In the genomic region with DNA sequence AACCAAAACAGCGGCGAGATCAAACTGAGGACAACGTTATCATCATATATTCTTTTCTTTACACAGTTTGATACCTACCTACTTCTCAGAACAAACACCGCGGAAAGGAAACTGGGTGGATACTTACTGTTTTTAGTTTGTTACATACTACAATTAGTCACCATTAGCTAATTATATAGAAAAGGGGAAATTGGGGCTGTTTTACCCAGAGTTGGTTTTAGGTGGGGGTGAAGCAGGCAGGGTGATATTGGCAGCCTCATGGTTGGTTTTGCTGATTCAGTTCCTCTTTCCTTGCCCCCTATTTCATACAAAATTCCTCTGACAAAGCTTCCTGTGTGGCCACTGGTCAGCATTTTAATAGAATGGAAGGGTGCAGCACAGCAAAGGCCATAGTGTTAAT, we compare ENCODE assay signal across 10 cellular contexts.
DNase-seq lines count a peak whose midpoint lies in the region; ATAC-seq and TF ChIP-seq lines count a peak whose summit lies in the region.
"Had no signal": no experiment of that assay in that cellular context is flagged by ENCODE, and none has a peak within 500 bp of the region (broad histone marks: within the 10 kb centered on the region; RNA-seq: fewer than 3 reads in every experiment).

No MANE protein-coding gene starts in this region.

- ATAC-seq in heart left ventricle (no peak), left cardiac atrium (no peak), HG02943 (IDR thresholded peaks at IDR 0.05; ENCODE audit: low read depth, unreplicated experiment) (peak; percentile 59)

- H3K9ac ChIP-seq in OCI-LY1 (ENCODE audit: low read length), result no peak overlapping the region

- no peaks in the 10 kb centered on the region for H3K27me3 ChIP-seq in heart left ventricle
- no peaks in the 10 kb centered on the region for H3K27me3 ChIP-seq in OCI-LY1 (ENCODE audit: insufficient read depth, low read length)
- H3K27me3 ChIP-seq in thyroid gland, result no peaks in the 10 kb centered on the region
- no peaks in the 10 kb centered on the region for H3K27me3 ChIP-seq in suprapubic skin

- no peaks in the 10 kb centered on the region for H3K79me2 ChIP-seq in OCI-LY1 (ENCODE audit: insufficient read depth, low read length)

- TF ChIP-seq POLR2A in heart left ventricle (IDR thresholded peaks at IDR 0.05) (no peak), thyroid gland (IDR thresholded peaks at IDR 0.05) (no peak), suprapubic skin (IDR thresholded peaks at IDR 0.05) (no peak)

- TF ChIP-seq CTCF in heart left ventricle (IDR thresholded peaks at IDR 0.05), result no peak
- TF ChIP-seq CTCF in OCI-LY1 (IDR thresholded peaks at IDR 0.05; ENCODE audit: low read length), result no peak
- TF ChIP-seq CTCF in thyroid gland (IDR thresholded peaks at IDR 0.05), result no peak
- no peak for TF ChIP-seq CTCF in suprapubic skin (IDR thresholded peaks at IDR 0.05)

- H3K27ac ChIP-seq in heart left ventricle, result peak overlapping the region in 7 of 12 donors; percentile 12 to 86 (median 43)
- H3K27ac ChIP-seq in OCI-LY1 (ENCODE audit: low read depth, low read length, poor library complexity, severe bottlenecking), result no peak overlapping the region
- H3K27ac ChIP-seq in thyroid gland, result peak overlapping the region in 2 of 3 donors; percentile 53 to 55
- H3K27ac ChIP-seq in suprapubic skin, result no peak overlapping the region

- peaks cover 0 to 29% (median 14%) of the 10 kb centered on the region in 9 donors for H3K36me3 ChIP-seq in heart left ventricle
- H3K36me3 ChIP-seq in OCI-LY1 (ENCODE audit: insufficient read depth, low read length), result peaks cover 29% of the 10 kb centered on the region
- H3K36me3 ChIP-seq in thyroid gland, result peaks cover 0 to 3% of the 10 kb centered on the region in 2 donors
- no peaks in the 10 kb centered on the region for H3K36me3 ChIP-seq in suprapubic skin

- DNase-seq in heart left ventricle (no peak), left cardiac atrium (no peak), thyroid gland (no peak), suprapubic skin (ENCODE audit: low spot score in 2 of 2) (no peak), mucosa of gallbladder (ENCODE audit: low spot score) (no peak), NCI-H2196 (lab: John Stamatoyannopoulos, UW; ENCODE audit: unreplicated experiment) (no peak)
- DNase-seq: NCI-H1930; stimulated activated naive CD4-positive, alpha-beta T cell had no signal

- peak overlapping the region; percentile 14; the same call in 1 of the 2 replicates for H3K4me2 ChIP-seq in OCI-LY1 (ENCODE audit: low read length)

- intact Hi-C loops in heart left ventricle (cut with DNase I), result no loop called here
- intact Hi-C loops in left cardiac atrium (cut with DNase I), result no loop called here
- intact Hi-C loops in thyroid gland (cut with DNase I), result no loop called here

- H3K9me3 ChIP-seq in heart left ventricle (no peaks in the 10 kb centered on the region), OCI-LY1 (ENCODE audit: low read length) (no peaks in the 10 kb centered on the region), thyroid gland (no peaks in the 10 kb centered on the region), suprapubic skin (no peaks in the 10 kb centered on the region)

- H3K9me2 ChIP-seq in OCI-LY1 (ENCODE audit: low read depth, low read length), result no peaks in the 10 kb centered on the region

- H2AFZ ChIP-seq in OCI-LY1 (ENCODE audit: low read length), result no peak overlapping the region

- H3F3A ChIP-seq in OCI-LY1 (ENCODE audit: insufficient read depth, low read length), result no peaks in the 10 kb centered on the region

- H3K4me1 ChIP-seq in heart left ventricle (peaks cover 0 to 89% (median 47%) of the 10 kb centered on the region in 12 donors), OCI-LY1 (ENCODE audit: insufficient read depth, low read length, severe bottlenecking) (peaks cover 30% of the 10 kb centered on the region), thyroid gland (peaks cover 59 to 60% of the 10 kb centered on the region in 2 donors), suprapubic skin (peaks cover 36% of the 10 kb centered on the region)

- TF ChIP-seq EP300 in suprapubic skin (IDR thresholded peaks at IDR 0.05), result no peak

- H4K20me1 ChIP-seq in OCI-LY1 (ENCODE audit: insufficient read depth, low read length), result no peaks in the 10 kb centered on the region

- H3K4me3 ChIP-seq in heart left ventricle, result no peak overlapping the region
- H3K4me3 ChIP-seq in OCI-LY1 (ENCODE audit: low read depth, low read length, poor library complexity, severe bottlenecking), result no peak overlapping the region
- H3K4me3 ChIP-seq in thyroid gland (replicated peaks in 1 of 3), result no peak overlapping the region
- H3K4me3 ChIP-seq in suprapubic skin, result no peak overlapping the region

- 79 to 89% (median 83%) methylated on average over 5 of the region's 5 CpGs for WGBS in heart left ventricle, 4 donors
- WGBS in thyroid gland, 2 donors, result 92 to 93% methylated on average over 5 of the region's 5 CpGs
- WGBS in suprapubic skin, result 92% methylated on average over 5 of the region's 5 CpGs

Comparison
In these comparisons a context has a peak if more than half of its experiments do, and no peak if none do; other contexts are left out.
1. H3K27ac ChIP-seq: peak in heart left ventricle (7 of 12) and thyroid gland (2 of 3); none in OCI-LY1 (single experiment) and suprapubic skin (single experiment).